In the genomic region with DNA sequence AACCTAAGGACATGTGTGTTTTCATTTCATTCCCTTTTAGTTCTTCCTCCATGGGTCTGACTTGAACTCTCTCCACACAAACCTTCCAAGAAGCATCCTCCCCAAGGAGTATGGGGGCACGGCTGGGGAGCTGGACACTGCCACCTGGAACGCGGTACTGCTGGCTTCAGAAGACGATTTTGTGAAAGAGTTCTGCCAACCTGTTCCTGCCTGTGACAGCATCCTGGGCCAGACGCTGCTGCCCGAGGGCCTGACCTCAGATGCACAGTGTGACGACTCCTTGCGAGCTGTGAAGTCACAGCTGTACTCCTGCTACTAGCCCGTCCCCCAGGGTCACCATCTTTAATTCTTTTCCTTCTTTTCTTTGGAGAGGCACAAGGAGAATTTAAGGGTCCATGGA, we compare ENCODE assay signal across 1 cellular context.
TF ChIP-seq lines count a peak whose summit lies in the region.

No MANE protein-coding gene starts in this region.

TF ChIP-seq in HepG2, 621 proteins besides CTCF, POLR2A, EP300 and RAD21:
- TF ChIP-seq PAF1 (CRISPR knock-in tag; IDR thresholded peaks at IDR 0.05) (0 out of 2 replicates have a peak, but pooled peaks have one; percentile 25), ZNF101 (CRISPR knock-in tag; IDR thresholded peaks at IDR 0.05; ENCODE audit: borderline replicate concordance, low read depth) (no peak), ZNF788 (CRISPR knock-in tag; IDR thresholded peaks at IDR 0.05; ENCODE audit: borderline replicate concordance) (no peak), RBM22 (optimal IDR thresholded peaks at IDR 0.05; ENCODE audit: low read length) (peak; percentile 19), ZNF772 (CRISPR knock-in tag; IDR thresholded peaks at IDR 0.05) (no peak), POLR2AphosphoS5 (IDR thresholded peaks at IDR 0.05; ENCODE audit: low read depth, low read length) (0 out of 2 replicates have a peak, but pooled peaks have one; percentile 6), NR2F2 (IDR thresholded peaks at IDR 0.05; ENCODE audit: borderline replicate concordance, low read depth) (no peak), ZNF777 (CRISPR knock-in tag; IDR thresholded peaks at IDR 0.05) (no peak)
- TF ChIP-seq, protein P1, sequence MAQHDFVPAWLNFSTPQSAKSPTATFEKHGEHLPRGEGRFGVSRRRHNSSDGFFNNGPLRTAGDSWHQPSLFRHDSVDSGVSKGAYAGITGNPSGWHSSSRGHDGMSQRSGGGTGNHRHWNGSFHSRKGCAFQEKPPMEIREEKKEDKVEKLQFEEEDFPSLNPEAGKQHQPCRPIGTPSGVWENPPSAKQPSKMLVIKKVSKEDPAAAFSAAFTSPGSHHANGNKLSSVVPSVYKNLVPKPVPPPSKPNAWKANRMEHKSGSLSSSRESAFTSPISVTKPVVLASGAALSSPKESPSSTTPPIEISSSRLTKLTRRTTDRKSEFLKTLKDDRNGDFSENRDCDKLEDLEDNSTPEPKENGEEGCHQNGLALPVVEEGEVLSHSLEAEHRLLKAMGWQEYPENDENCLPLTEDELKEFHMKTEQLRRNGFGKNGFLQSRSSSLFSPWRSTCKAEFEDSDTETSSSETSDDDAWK (CRISPR knock-in tag; IDR thresholded peaks at IDR 0.05), result no peak
